1 cellular context compared by ENCODE assay signal in the genomic region with DNA sequence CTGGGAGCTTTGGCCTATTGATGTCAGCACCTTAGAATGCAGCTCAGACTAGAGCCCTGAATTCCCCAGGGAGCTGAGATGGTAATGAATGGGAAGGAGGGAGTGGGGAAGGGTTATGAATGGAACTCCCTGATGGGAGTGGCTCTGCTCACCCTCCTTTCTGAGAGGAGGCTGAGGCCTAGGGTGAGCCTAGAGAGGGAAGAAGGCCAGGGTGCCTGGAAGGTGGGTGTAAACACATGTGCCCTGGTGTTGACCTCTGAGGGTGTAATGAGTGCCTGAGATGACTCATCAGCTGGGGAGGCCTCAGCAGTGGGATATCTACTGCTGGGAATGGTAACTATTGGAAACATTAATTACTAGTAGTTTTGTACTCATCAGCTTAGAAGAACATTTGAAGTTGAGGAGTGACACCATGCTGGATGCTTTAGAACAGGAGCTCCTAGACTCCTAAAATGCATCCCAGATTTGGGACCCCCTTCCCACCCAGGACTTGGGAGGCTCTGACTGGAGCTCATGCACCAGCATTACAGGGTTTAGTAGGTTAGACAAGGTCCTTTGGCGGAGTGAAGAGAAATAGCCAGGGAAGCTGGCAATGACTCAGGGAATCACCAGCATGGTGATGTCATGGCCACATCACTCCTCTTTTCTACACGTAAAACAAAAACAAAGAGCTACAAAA.
A peak's percentile ranks its signal among the peaks of the same experiment; 100 is the strongest.
TF ChIP-seq lines count a peak whose summit lies in the region.

No MANE protein-coding gene starts in this region.

TF ChIP-seq in HEK293, 187 proteins besides CTCF, POLR2A, EP300 and RAD21 (continued from another document):
- TF ChIP-seq, protein P1, sequence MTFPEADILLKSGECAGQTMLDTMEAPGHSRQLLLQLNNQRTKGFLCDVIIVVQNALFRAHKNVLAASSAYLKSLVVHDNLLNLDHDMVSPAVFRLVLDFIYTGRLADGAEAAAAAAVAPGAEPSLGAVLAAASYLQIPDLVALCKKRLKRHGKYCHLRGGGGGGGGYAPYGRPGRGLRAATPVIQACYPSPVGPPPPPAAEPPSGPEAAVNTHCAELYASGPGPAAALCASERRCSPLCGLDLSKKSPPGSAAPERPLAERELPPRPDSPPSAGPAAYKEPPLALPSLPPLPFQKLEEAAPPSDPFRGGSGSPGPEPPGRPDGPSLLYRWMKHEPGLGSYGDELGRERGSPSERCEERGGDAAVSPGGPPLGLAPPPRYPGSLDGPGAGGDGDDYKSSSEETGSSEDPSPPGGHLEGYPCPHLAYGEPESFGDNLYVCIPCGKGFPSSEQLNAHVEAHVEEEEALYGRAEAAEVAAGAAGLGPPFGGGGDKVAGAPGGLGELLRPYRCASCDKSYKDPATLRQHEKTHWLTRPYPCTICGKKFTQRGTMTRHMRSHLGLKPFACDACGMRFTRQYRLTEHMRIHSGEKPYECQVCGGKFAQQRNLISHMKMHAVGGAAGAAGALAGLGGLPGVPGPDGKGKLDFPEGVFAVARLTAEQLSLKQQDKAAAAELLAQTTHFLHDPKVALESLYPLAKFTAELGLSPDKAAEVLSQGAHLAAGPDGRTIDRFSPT (tag by site-specific recombination; IDR thresholded peaks at IDR 0.05) = peak; percentile 74
- TF ChIP-seq, protein P2, sequence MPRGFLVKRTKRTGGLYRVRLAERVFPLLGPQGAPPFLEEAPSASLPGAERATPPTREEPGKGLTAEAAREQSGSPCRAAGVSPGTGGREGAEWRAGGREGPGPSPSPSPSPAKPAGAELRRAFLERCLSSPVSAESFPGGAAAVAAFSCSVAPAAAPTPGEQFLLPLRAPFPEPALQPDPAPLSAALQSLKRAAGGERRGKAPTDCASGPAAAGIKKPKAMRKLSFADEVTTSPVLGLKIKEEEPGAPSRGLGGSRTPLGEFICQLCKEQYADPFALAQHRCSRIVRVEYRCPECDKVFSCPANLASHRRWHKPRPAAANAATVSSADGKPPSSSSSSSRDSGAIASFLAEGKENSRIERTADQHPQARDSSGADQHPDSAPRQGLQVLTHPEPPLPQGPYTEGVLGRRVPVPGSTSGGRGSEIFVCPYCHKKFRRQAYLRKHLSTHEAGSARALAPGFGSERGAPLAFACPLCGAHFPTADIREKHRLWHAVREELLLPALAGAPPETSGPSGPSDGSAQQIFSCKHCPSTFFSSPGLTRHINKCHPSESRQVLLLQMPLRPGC (tag by site-specific recombination; IDR thresholded peaks at IDR 0.05) = peak; percentile 76
- TF ChIP-seq BCL11B (tag by site-specific recombination; IDR thresholded peaks at IDR 0.05; ENCODE audit: low read depth) = no peak
- TF ChIP-seq, protein P3, sequence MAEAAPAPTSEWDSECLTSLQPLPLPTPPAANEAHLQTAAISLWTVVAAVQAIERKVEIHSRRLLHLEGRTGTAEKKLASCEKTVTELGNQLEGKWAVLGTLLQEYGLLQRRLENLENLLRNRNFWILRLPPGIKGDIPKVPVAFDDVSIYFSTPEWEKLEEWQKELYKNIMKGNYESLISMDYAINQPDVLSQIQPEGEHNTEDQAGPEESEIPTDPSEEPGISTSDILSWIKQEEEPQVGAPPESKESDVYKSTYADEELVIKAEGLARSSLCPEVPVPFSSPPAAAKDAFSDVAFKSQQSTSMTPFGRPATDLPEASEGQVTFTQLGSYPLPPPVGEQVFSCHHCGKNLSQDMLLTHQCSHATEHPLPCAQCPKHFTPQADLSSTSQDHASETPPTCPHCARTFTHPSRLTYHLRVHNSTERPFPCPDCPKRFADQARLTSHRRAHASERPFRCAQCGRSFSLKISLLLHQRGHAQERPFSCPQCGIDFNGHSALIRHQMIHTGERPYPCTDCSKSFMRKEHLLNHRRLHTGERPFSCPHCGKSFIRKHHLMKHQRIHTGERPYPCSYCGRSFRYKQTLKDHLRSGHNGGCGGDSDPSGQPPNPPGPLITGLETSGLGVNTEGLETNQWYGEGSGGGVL (tag by site-specific recombination; IDR thresholded peaks at IDR 0.05) = peak; percentile 89
- TF ChIP-seq, protein P4, sequence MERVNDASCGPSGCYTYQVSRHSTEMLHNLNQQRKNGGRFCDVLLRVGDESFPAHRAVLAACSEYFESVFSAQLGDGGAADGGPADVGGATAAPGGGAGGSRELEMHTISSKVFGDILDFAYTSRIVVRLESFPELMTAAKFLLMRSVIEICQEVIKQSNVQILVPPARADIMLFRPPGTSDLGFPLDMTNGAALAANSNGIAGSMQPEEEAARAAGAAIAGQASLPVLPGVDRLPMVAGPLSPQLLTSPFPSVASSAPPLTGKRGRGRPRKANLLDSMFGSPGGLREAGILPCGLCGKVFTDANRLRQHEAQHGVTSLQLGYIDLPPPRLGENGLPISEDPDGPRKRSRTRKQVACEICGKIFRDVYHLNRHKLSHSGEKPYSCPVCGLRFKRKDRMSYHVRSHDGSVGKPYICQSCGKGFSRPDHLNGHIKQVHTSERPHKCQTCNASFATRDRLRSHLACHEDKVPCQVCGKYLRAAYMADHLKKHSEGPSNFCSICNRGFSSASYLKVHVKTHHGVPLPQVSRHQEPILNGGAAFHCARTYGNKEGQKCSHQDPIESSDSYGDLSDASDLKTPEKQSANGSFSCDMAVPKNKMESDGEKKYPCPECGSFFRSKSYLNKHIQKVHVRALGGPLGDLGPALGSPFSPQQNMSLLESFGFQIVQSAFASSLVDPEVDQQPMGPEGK (tag by site-specific recombination; IDR thresholded peaks at IDR 0.05) = peak; percentile 90
- no peak for TF ChIP-seq ZNF138 (tag by site-specific recombination; IDR thresholded peaks at IDR 0.05; ENCODE audit: borderline replicate concordance)
- TF ChIP-seq ZNF791 (tag by site-specific recombination; IDR thresholded peaks at IDR 0.05) = no peak
- TF ChIP-seq ZNF23 (tag by site-specific recombination; IDR thresholded peaks at IDR 0.05; ENCODE audit: borderline replicate concordance) = no peak
- TF ChIP-seq SP2 (tag by site-specific recombination; IDR thresholded peaks at IDR 0.05) = peak; percentile 76
TF ChIP-seq in HEK293: peak in this region for 54.
